ENCODE assay signal across 31 cellular contexts in genomic region chr5:124891179-124891578, GRCh38.
"Had no signal": no experiment of that assay in that cellular context is flagged by ENCODE, and none has a peak within 500 bp of the region (broad histone marks: within the 10 kb centered on the region; RNA-seq: fewer than 3 reads in every experiment).

No MANE protein-coding gene starts in this region.

- DNase-seq: activated CD4-positive, alpha-beta memory T cell treated with anti-CD3 and anti-CD28 coated beads for 36 hours; activated CD4-positive, alpha-beta T cell treated with anti-CD3 and anti-CD28 coated beads for 36 hours; activated CD4-positive, alpha-beta T cell treated with anti-CD3 and anti-CD28 coated beads, Interleukin-2, amount 10 ng/mL, durations not matched to agents 24 days and 14 days; activated CD4-positive, CD25-positive, alpha-beta regulatory T cell; activated CD4-positive, CD25-positive, alpha-beta regulatory T cell treated with anti-CD3 and anti-CD28 coated beads, Interleukin-2, amount 50 U/mL, for 72 hours; activated CD8-positive, alpha-beta memory T cell treated with anti-CD3 and anti-CD28 coated beads, Interleukin-2, amount 10 ng/mL, durations not matched to agents 7 days and 5 days; activated CD8-positive, alpha-beta memory T cell treated with anti-CD3 and anti-CD28 coated beads, Interleukin-2, amount 50 U/mL, for 4 hours; activated CD8-positive, alpha-beta T cell treated with anti-CD3 and anti-CD28 coated beads, Interleukin-2, amount 10 ng/mL, durations not matched to agents 7 days and 5 days; activated gamma-delta T cell; activated naive CD4-positive, alpha-beta T cell; activated naive CD4-positive, alpha-beta T cell treated with anti-CD3 and anti-CD28 coated beads, Interleukin-2, amount 10 ng/mL, durations not matched to agents 7 days and 5 days; activated naive CD8-positive, alpha-beta T cell treated with anti-CD3 and anti-CD28 coated beads, Interleukin-2, amount 10 ng/mL, durations not matched to agents 7 days and 5 days; activated T-cell treated with anti-CD3 and anti-CD28 coated beads, Interleukin-2, amount 50 U/mL, for 1 hour; activated T-cell treated with anti-CD3 and anti-CD28 coated beads, Interleukin-2, amount 50 U/mL, for 72 hours; dorsolateral prefrontal cortex; effector memory CD4-positive, alpha-beta T cell; endodermal cell; erythroblast; foreskin melanocyte; head of caudate nucleus; T-helper 2 cell had no signal

- H3K9me3 ChIP-seq: ascending aorta, breast epithelium, esophagus muscularis mucosa, gastroesophageal sphincter had no signal

- H3K36me3 ChIP-seq: ascending aorta, breast epithelium, cardiac muscle cell, esophagus muscularis mucosa, gastroesophageal sphincter had no signal

- H3K27me3 ChIP-seq: ascending aorta, breast epithelium, cardiac muscle cell, dorsolateral prefrontal cortex, esophagus muscularis mucosa, gastroesophageal sphincter had no signal

- H3K27ac ChIP-seq: ascending aorta, breast epithelium, cardiac muscle cell, coronary artery, dorsolateral prefrontal cortex, esophagus muscularis mucosa, gastroesophageal sphincter had no signal

- H3K4me1 ChIP-seq: breast epithelium had no signal

- H3K27ac Mint-ChIP-seq: activated CD4-positive, alpha-beta memory T cell treated with anti-CD3 and anti-CD28 coated beads for 36 hours; activated CD4-positive, alpha-beta T cell treated with anti-CD3 and anti-CD28 coated beads for 36 hours; activated CD4-positive, alpha-beta T cell treated with anti-CD3 and anti-CD28 coated beads, Interleukin-2, amount 10 ng/mL, durations not matched to agents 24 days and 14 days; activated CD8-positive, alpha-beta memory T cell treated with anti-CD3 and anti-CD28 coated beads, Interleukin-2, amount 10 ng/mL, durations not matched to agents 7 days and 5 days; activated CD8-positive, alpha-beta T cell treated with anti-CD3 and anti-CD28 coated beads, Interleukin-2, amount 10 ng/mL, durations not matched to agents 7 days and 5 days; activated naive CD4-positive, alpha-beta T cell treated with anti-CD3 and anti-CD28 coated beads, Interleukin-2, amount 10 ng/mL, durations not matched to agents 7 days and 5 days; activated naive CD4-positive, alpha-beta T cell treated with anti-CD3 and anti-CD28 coated beads, Interleukin-2, amount 50 U/mL, for 72 hours; activated naive CD8-positive, alpha-beta T cell treated with anti-CD3 and anti-CD28 coated beads, Interleukin-2, amount 10 ng/mL, durations not matched to agents 7 days and 5 days; activated T-cell treated with anti-CD3 and anti-CD28 coated beads, Interleukin-2, amount 50 U/mL, for 72 hours; dendritic cell treated with granulocyte-macrophage colony-stimulating factor and Interleukin-4, amounts not matched to agents 40 ng/mL and 50 ng/mL, for 4 days; endodermal cell had no signal

- H3K9me3 Mint-ChIP-seq: activated T-cell treated with anti-CD3 and anti-CD28 coated beads, Interleukin-2, amount 50 U/mL, for 72 hours; dendritic cell treated with granulocyte-macrophage colony-stimulating factor and Interleukin-4, amounts not matched to agents 40 ng/mL and 50 ng/mL, for 4 days had no signal

- H3K36me3 Mint-ChIP-seq: activated CD4-positive, alpha-beta memory T cell treated with anti-CD3 and anti-CD28 coated beads for 36 hours; activated CD8-positive, alpha-beta memory T cell treated with anti-CD3 and anti-CD28 coated beads, Interleukin-2, amount 10 ng/mL, durations not matched to agents 7 days and 5 days; activated naive CD4-positive, alpha-beta T cell treated with anti-CD3 and anti-CD28 coated beads, Interleukin-2, amount 10 ng/mL, durations not matched to agents 7 days and 5 days; activated naive CD4-positive, alpha-beta T cell treated with anti-CD3 and anti-CD28 coated beads, Interleukin-2, amount 50 U/mL, for 72 hours; activated naive CD8-positive, alpha-beta T cell treated with anti-CD3 and anti-CD28 coated beads, Interleukin-2, amount 10 ng/mL, durations not matched to agents 7 days and 5 days; brain had no signal

- ATAC-seq: activated CD4-positive, alpha-beta T cell treated with anti-CD3 and anti-CD28 coated beads for 36 hours; activated CD8-positive, alpha-beta memory T cell treated with anti-CD3 and anti-CD28 coated beads, Interleukin-2, amount 10 ng/mL, durations not matched to agents 7 days and 5 days; activated CD8-positive, alpha-beta T cell treated with anti-CD3 and anti-CD28 coated beads, Interleukin-2, amount 10 ng/mL, durations not matched to agents 7 days and 5 days; activated naive CD4-positive, alpha-beta T cell treated with anti-CD3 and anti-CD28 coated beads, Interleukin-2, amount 50 U/mL, for 72 hours; activated T-cell treated with anti-CD3 and anti-CD28 coated beads, Interleukin-2, amount 50 U/mL, for 72 hours; gastroesophageal sphincter had no signal

- H3K4me3 ChIP-seq: ascending aorta, breast epithelium, cardiac muscle cell, coronary artery, dorsolateral prefrontal cortex, esophagus muscularis mucosa, gastroesophageal sphincter had no signal

- H3K4me1 Mint-ChIP-seq: activated CD4-positive, alpha-beta T cell treated with anti-CD3 and anti-CD28 coated beads for 36 hours; activated CD4-positive, alpha-beta T cell treated with anti-CD3 and anti-CD28 coated beads, Interleukin-2, amount 10 ng/mL, durations not matched to agents 24 days and 14 days; activated CD8-positive, alpha-beta memory T cell treated with anti-CD3 and anti-CD28 coated beads, Interleukin-2, amount 10 ng/mL, durations not matched to agents 7 days and 5 days; activated naive CD4-positive, alpha-beta T cell treated with anti-CD3 and anti-CD28 coated beads, Interleukin-2, amount 10 ng/mL, durations not matched to agents 7 days and 5 days; activated naive CD8-positive, alpha-beta T cell treated with anti-CD3 and anti-CD28 coated beads, Interleukin-2, amount 10 ng/mL, durations not matched to agents 7 days and 5 days; central memory CD8-positive, alpha-beta T cell had no signal

- H3K27me3 Mint-ChIP-seq: activated CD4-positive, alpha-beta memory T cell treated with anti-CD3 and anti-CD28 coated beads for 36 hours; activated CD4-positive, alpha-beta T cell treated with anti-CD3 and anti-CD28 coated beads, Interleukin-2, amount 10 ng/mL, durations not matched to agents 24 days and 14 days; activated CD8-positive, alpha-beta memory T cell treated with anti-CD3 and anti-CD28 coated beads, Interleukin-2, amount 10 ng/mL, durations not matched to agents 7 days and 5 days; activated naive CD4-positive, alpha-beta T cell treated with anti-CD3 and anti-CD28 coated beads, Interleukin-2, amount 10 ng/mL, durations not matched to agents 7 days and 5 days; central memory CD8-positive, alpha-beta T cell; dendritic cell treated with granulocyte-macrophage colony-stimulating factor and Interleukin-4, amounts not matched to agents 40 ng/mL and 50 ng/mL, for 4 days had no signal

- H3K4me3 Mint-ChIP-seq: activated CD4-positive, alpha-beta memory T cell treated with anti-CD3 and anti-CD28 coated beads for 36 hours; activated CD4-positive, alpha-beta T cell treated with anti-CD3 and anti-CD28 coated beads for 36 hours; activated CD4-positive, alpha-beta T cell treated with anti-CD3 and anti-CD28 coated beads, Interleukin-2, amount 10 ng/mL, durations not matched to agents 24 days and 14 days; activated CD8-positive, alpha-beta memory T cell treated with anti-CD3 and anti-CD28 coated beads, Interleukin-2, amount 10 ng/mL, durations not matched to agents 7 days and 5 days; activated CD8-positive, alpha-beta T cell treated with anti-CD3 and anti-CD28 coated beads, Interleukin-2, amount 10 ng/mL, durations not matched to agents 7 days and 5 days; activated naive CD4-positive, alpha-beta T cell treated with anti-CD3 and anti-CD28 coated beads, Interleukin-2, amount 10 ng/mL, durations not matched to agents 7 days and 5 days; activated naive CD8-positive, alpha-beta T cell treated with anti-CD3 and anti-CD28 coated beads, Interleukin-2, amount 10 ng/mL, durations not matched to agents 7 days and 5 days; activated T-cell treated with anti-CD3 and anti-CD28 coated beads, Interleukin-2, amount 50 U/mL, for 72 hours; central memory CD8-positive, alpha-beta T cell; dendritic cell treated with granulocyte-macrophage colony-stimulating factor and Interleukin-4, amounts not matched to agents 40 ng/mL and 50 ng/mL, for 4 days; endodermal cell had no signal
